ENCODE assay signal across 27 cellular contexts in the genomic region with DNA sequence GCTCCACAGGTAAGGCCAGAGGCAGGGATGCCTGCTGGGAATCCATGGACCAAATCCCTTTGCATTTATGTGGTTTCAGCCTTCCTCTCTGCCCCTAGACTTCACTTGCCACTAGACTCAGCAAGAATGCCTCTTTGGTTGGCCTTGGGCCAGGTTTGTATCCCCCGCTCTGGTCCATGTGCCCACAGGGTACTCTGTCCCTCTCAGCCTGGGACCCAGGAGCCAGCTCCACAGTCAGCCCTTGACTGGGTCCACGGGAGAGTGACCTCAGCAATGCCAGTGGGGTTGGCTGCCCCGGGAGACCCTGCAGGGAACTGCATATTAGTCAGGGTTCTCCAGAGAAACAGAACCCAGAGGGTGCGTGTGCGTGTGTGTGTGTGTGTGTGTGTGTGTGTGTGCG. TPM values are rescaled to one million over a fixed set of nuclear protein-coding genes. Genes with fewer than 3 reads are reported as not detected.
DNase-seq lines count a peak whose midpoint lies in the region; ATAC-seq, FAIRE-seq and TF ChIP-seq lines count a peak whose summit lies in the region.
"Had no signal": no experiment of that assay in that cellular context is flagged by ENCODE, and none has a peak within 500 bp of the region (broad histone marks: within the 10 kb centered on the region; RNA-seq: fewer than 3 reads in every experiment).

No MANE protein-coding gene starts in this region.

- no peak for TF ChIP-seq RAD21 in K562 (CRISPR knock-in tag; conservative IDR thresholded peaks at IDR 0.05 in 1 of 2, IDR thresholded peaks at IDR 0.05 in 1 of 2)

- no peaks in the 10 kb centered on the region for H3K36me3 Mint-ChIP-seq in activated T-cell treated with anti-CD3 and anti-CD28 coated beads, Interleukin-2, amount 50 U/mL, for 4 hours (ENCODE audit: insufficient read depth)
- H3K36me3 Mint-ChIP-seq: CD14-positive monocyte had no signal

- H2BK5ac ChIP-seq in mesenchymal stem cell (ENCODE audit: low read depth, low read length, poor library complexity, severe bottlenecking): no peak overlapping the region

- H3K4me2 ChIP-seq in K562 (ENCODE audit: insufficient read depth, low read length): no peak overlapping the region
- H3K4me2 ChIP-seq in mesenchymal stem cell (ENCODE audit: low read length, poor library complexity, severe bottlenecking): no peak overlapping the region
- H3K4me2 ChIP-seq: A549 had no signal

- H3K27me3 ChIP-seq in left ventricle myocardium inferior (ENCODE audit: low read depth) (no peaks in the 10 kb centered on the region), right cardiac atrium (ENCODE audit: control insufficient read depth, insufficient read depth) (no peaks in the 10 kb centered on the region), K562 (ENCODE audit: control insufficient read depth in 2 of 2, insufficient read depth in 2 of 2, low read length in 2 of 2) (no peaks in the 10 kb centered on the region), mesenchymal stem cell (ENCODE audit: control insufficient read depth in 1 of 2, insufficient read depth in 1 of 2, low read length in 2 of 2) (peaks cover 0 to 4% of the 10 kb centered on the region in 2 experiments)
- H3K27me3 ChIP-seq: BE2C; BLaER1 treated with 17β-estradiol and CSF1 and Interleukin-3, amounts not matched to agents 10 nM and 100 nM had no signal

- H3K14ac ChIP-seq in mesenchymal stem cell (ENCODE audit: low read length in 2 of 2): no peak overlapping the region

- H3K4me3 Mint-ChIP-seq in activated T-cell treated with anti-CD3 and anti-CD28 coated beads, Interleukin-2, amount 50 U/mL, for 4 hours: no peak overlapping the region
- H3K4me3 Mint-ChIP-seq: CD14-positive monocyte; CD4-positive, alpha-beta T cell; CD8-positive, alpha-beta memory T cell had no signal

- DNase-seq in Right ventricle myocardium inferior (ENCODE audit: missing footprints) (peak; percentile 11), left ventricle myocardium inferior (no peak), right cardiac atrium (peak in 2 of 3 donors; percentile 6 to 21), left cardiac atrium (no peak), K562 (ENCODE audit: extremely low read depth in 1 of 4, low spot score in 3 of 4) (no peak), mesenchymal stem cell (no peak)
- no peak for DNase-seq in activated T-cell treated with anti-CD3 and anti-CD28 coated beads, Interleukin-2, amount 50 U/mL, for 4 hours
- DNase-seq: 8988T; ACHN; AML-193; BE2C; CD4-positive, alpha-beta T cell; CD8-positive, alpha-beta memory T cell; DMS 273 treated with DMSO at 0.1 percent for 48 hours; DMS79; EL; GDM1; GOT3 had no signal

- peak overlapping the region; percentile 31 for H2BK15ac ChIP-seq in mesenchymal stem cell (ENCODE audit: low read depth, poor library complexity, severe bottlenecking)

- no peak overlapping the region for H3K4ac ChIP-seq in mesenchymal stem cell (ENCODE audit: low read depth in 1 of 2, low read length in 2 of 2)

- TF ChIP-seq EP300 in K562 (IDR thresholded peaks at IDR 0.05; ENCODE audit: low read length): no peak

- no peaks in the 10 kb centered on the region for H3K36me3 ChIP-seq in left ventricle myocardium inferior
- no peaks in the 10 kb centered on the region for H3K36me3 ChIP-seq in K562 (ENCODE audit: control insufficient read depth, insufficient read depth, low read length)
- H3K36me3 ChIP-seq in mesenchymal stem cell (ENCODE audit: control insufficient read depth in 1 of 2, insufficient read depth in 2 of 2, low read depth in 1 of 2, low read length in 2 of 2): no peaks in the 10 kb centered on the region
- H3K36me3 ChIP-seq: BE2C; BLaER1 treated with 17β-estradiol and CSF1 and Interleukin-3, amounts not matched to agents 10 nM and 100 nM; HAP-1 had no signal

- H3K9ac ChIP-seq in K562 (ENCODE audit: insufficient read depth in 1 of 2, low read depth in 2 of 2, low read length in 2 of 2): peak overlapping the region in 1 of 2 experiments; percentile 64; a peak in 2 of 4 replicates
- H3K9ac ChIP-seq in mesenchymal stem cell (ENCODE audit: low read length): no peak overlapping the region
- H3K9ac ChIP-seq: BLaER1 treated with 17β-estradiol and CSF1 and Interleukin-3, amounts not matched to agents 10 nM and 100 nM had no signal

- peak overlapping the region in 1 of 2 experiments; percentile 16 for H3K18ac ChIP-seq in mesenchymal stem cell (ENCODE audit: low read depth in 1 of 2, low read length in 2 of 2)

- ATAC-seq in Right ventricle myocardium inferior (no peak), right cardiac atrium (no peak), left cardiac atrium (no peak), K562 (no peak), GM21381 (IDR thresholded peaks at IDR 0.05; ENCODE audit: unreplicated experiment) (no peak)
- ATAC-seq in activated T-cell treated with anti-CD3 and anti-CD28 coated beads, Interleukin-2, amount 50 U/mL, for 4 hours: no peak
- ATAC-seq: A549 had no signal

- POLR2A ChIA-PET in K562 (lab: Yijun Ruan, JAX): interaction anchor here (1.0 kb wide), 1 partner anchor 9 kb away, joined by 8 read pairs; no protein-coding TSS in a partner anchor

- no peak for FAIRE-seq in K562 (lab: Jason Lieb, UNC)
- FAIRE-seq: A549, D721Med, GM12891, GM18507, H54 had no signal

- in situ Hi-C loops in K562 (cut with MboI): no loop called here

- 86% methylated on average over 6 of the region's 6 CpGs for WGBS in right cardiac atrium
- 64% methylated on average over 5 of the region's 6 CpGs for WGBS in K562 (ENCODE audit: insufficient coverage, low coverage, missing lambda C conversion rate)
- WGBS in mesenchymal stem cell: 80% methylated on average over 6 of the region's 6 CpGs

- H3K4me1 ChIP-seq in left ventricle myocardium inferior (peaks cover 31% of the 10 kb centered on the region), right cardiac atrium (ENCODE audit: control insufficient read depth, insufficient read depth, low read length) (peaks cover 7% of the 10 kb centered on the region), K562 (replicated peaks in 1 of 2; ENCODE audit: control insufficient read depth in 2 of 2, insufficient read depth in 2 of 2, low read length in 2 of 2) (peaks cover 24 to 28% of the 10 kb centered on the region in 2 experiments), mesenchymal stem cell (ENCODE audit: control insufficient read depth, insufficient read depth, low read depth, low read length) (peaks cover 15% of the 10 kb centered on the region)
- H3K4me1 ChIP-seq: HAP-1 had no signal

- H3K9me1 ChIP-seq in K562 (ENCODE audit: control insufficient read depth, insufficient read depth, low read length): peaks cover 4% of the 10 kb centered on the region

- intact Hi-C loops in Right ventricle myocardium inferior (cut with DNase I): no loop called here
- intact Hi-C loops in left ventricle myocardium inferior (cut with micrococcal nuclease): no loop called here
- intact Hi-C loops in right cardiac atrium (cut with DNase I): no loop called here
- intact Hi-C loops in left cardiac atrium (cut with DNase I): no loop called here
- intact Hi-C loops in K562 (cut with micrococcal nuclease): no loop called here

- peak overlapping the region; percentile 2 for H4K91ac ChIP-seq in mesenchymal stem cell (ENCODE audit: low read length)

- peaks cover 21% of the 10 kb centered on the region for H3K27me3 Mint-ChIP-seq in activated T-cell treated with anti-CD3 and anti-CD28 coated beads, Interleukin-2, amount 50 U/mL, for 4 hours (ENCODE audit: low read depth)

- H2AFZ ChIP-seq in K562 (ENCODE audit: low read depth, low read length): no peak overlapping the region
- H2AFZ ChIP-seq in mesenchymal stem cell (ENCODE audit: low read depth, low read length): no peak overlapping the region

- H3K27ac ChIP-seq in left ventricle myocardium inferior (replicated peaks) (no peak overlapping the region), right cardiac atrium (ENCODE audit: low read length) (no peak overlapping the region), K562 (ENCODE audit: extremely low read depth, low read depth, low read length) (no peak overlapping the region), mesenchymal stem cell (ENCODE audit: low read length, poor library complexity, severe bottlenecking) (no peak overlapping the region)
- H3K27ac ChIP-seq: A549; BLaER1 treated with 17β-estradiol and CSF1 and Interleukin-3, amounts not matched to agents 10 nM and 100 nM had no signal

- no peak for TF ChIP-seq POLR2A in K562 (conservative IDR thresholded peaks at IDR 0.05)

- CTCF ChIA-PET in K562 (lab: Yijun Ruan, JAX; ENCODE audit: low intra/inter-chr PET ratio): no interaction called here

- H3K4me3 ChIP-seq in left ventricle myocardium inferior (no peak overlapping the region), right cardiac atrium (ENCODE audit: low read length) (no peak overlapping the region), K562 (no peak overlapping the region), mesenchymal stem cell (ENCODE audit: insufficient read depth in 1 of 2, low read depth in 1 of 2, low read length in 2 of 2) (no peak overlapping the region)
- H3K4me3 ChIP-seq: A549; BLaER1 treated with 17β-estradiol and CSF1 and Interleukin-3, amounts not matched to agents 10 nM and 100 nM; HAP-1 had no signal

- no peak overlapping the region for H2BK120ac ChIP-seq in mesenchymal stem cell (ENCODE audit: low read depth, low read length)

- H3K23ac ChIP-seq in mesenchymal stem cell (ENCODE audit: low read length in 2 of 2): no peak overlapping the region

- no TSS peak for BruUV-seq in K562 (replicated peaks; lab: Mats Ljungman, UMichigan)

- H2AK5ac ChIP-seq in mesenchymal stem cell (ENCODE audit: low read length, severe bottlenecking): no peak overlapping the region

- H3K4me1 Mint-ChIP-seq in activated T-cell treated with anti-CD3 and anti-CD28 coated beads, Interleukin-2, amount 50 U/mL, for 4 hours (ENCODE audit: low read depth): no peaks in the 10 kb centered on the region
- H3K4me1 Mint-ChIP-seq: CD8-positive, alpha-beta memory T cell had no signal

- no peaks in the 10 kb centered on the region for H4K20me1 ChIP-seq in K562 (replicated peaks; ENCODE audit: control insufficient read depth, insufficient read depth, low read length)

- TF ChIP-seq CTCF in left ventricle myocardium inferior (IDR thresholded peaks at IDR 0.05; ENCODE audit: borderline replicate concordance): no peak
- TF ChIP-seq CTCF in K562 (IDR thresholded peaks at IDR 0.05 in 2 of 3, conservative IDR thresholded peaks at IDR 0.05 in 1 of 3; ENCODE audit: insufficient read depth in 2 of 3, low read depth in 1 of 3, low read length in 3 of 3): no peak

- peaks cover 12% of the 10 kb centered on the region for H3K9me3 Mint-ChIP-seq in activated T-cell treated with anti-CD3 and anti-CD28 coated beads, Interleukin-2, amount 50 U/mL, for 4 hours

- H3K79me2 ChIP-seq in K562 (ENCODE audit: control insufficient read depth, insufficient read depth, low read length): no peaks in the 10 kb centered on the region

- H4K8ac ChIP-seq in mesenchymal stem cell (ENCODE audit: low read length): no peak overlapping the region

- peaks cover 19% of the 10 kb centered on the region for H3K9me3 ChIP-seq in left ventricle myocardium inferior (replicated peaks)
- H3K9me3 ChIP-seq in right cardiac atrium (ENCODE audit: control insufficient read depth, low read length): no peaks in the 10 kb centered on the region
- H3K9me3 ChIP-seq in K562 (replicated peaks; ENCODE audit: control insufficient read depth, insufficient read depth, low read depth, low read length): no peaks in the 10 kb centered on the region
- H3K9me3 ChIP-seq in mesenchymal stem cell (ENCODE audit: control insufficient read depth, low read length): peaks cover 3% of the 10 kb centered on the region
- H3K9me3 ChIP-seq: A549, BE2C, HAP-1 had no signal

- peak overlapping the region in 1 of 2 experiments; percentile 45 for H2BK12ac ChIP-seq in mesenchymal stem cell (ENCODE audit: low read length in 2 of 2)

- no peaks in the 10 kb centered on the region for H3K79me1 ChIP-seq in mesenchymal stem cell (replicated peaks; ENCODE audit: low read length, poor library complexity, severe bottlenecking)

RNA-seq across cellular contexts. Expression of a gene that starts 28.3 kb away (rescaled TPM):
- total RNA-seq in Right ventricle myocardium inferior (0.08 TPM), left ventricle myocardium inferior (0.38 TPM), right cardiac atrium (under 1 TPM in 2 of 4 donors, not detected in 2; 0.14 to 0.17 TPM), left cardiac atrium (under 1 TPM in 1 of 2 donors, not detected in 1; 0.06 TPM), K562 (2014; rRNA removed) (not detected in 2 replicates), K562 (2014; rRNA removed; fragmentation: Illumina TruSeq; extraction: Trizol) (not detected in 2 replicates), K562 (2015; rRNA removed; fragmentation: Illumina TruSeq; extraction: Trizol) (not detected in 2 replicates), K562 (2021) (not detected in 2 replicates)
- polyA plus RNA-seq in right cardiac atrium (0.16 TPM), K562 (2011; rRNA removed) (not detected in 2 replicates), K562 (2014; fragmentation: Illumina TruSeq; extraction: Trizol) (not detected in 2 replicates), K562 (2014; fragmentation: Nextera tagmentation; extraction: Ambion mirVana) (not detected), K562 (2014; rRNA removed) (not detected in 2 replicates)
- not detected in 2 replicates for total RNA-seq in K562 (2011; cell fraction: chromatin; rRNA removed; ENCODE audit: low replicate concordance)
- not detected in 2 replicates for total RNA-seq in K562 (2011; cell fraction: nucleolus; rRNA removed)
- not detected in 2 replicates for total RNA-seq in K562 (2011; cell fraction: nucleoplasm; rRNA removed)
- not detected in 2 replicates for polyA plus RNA-seq in K562 (2011; cell fraction: cytosol; rRNA removed)
- not detected in 2 replicates for polyA plus RNA-seq in K562 (2011; cell fraction: nucleus; rRNA removed)
- not detected in 2 replicates for polyA plus RNA-seq in K562 (2012)
- polyA minus RNA-seq in K562 (2011; rRNA and poly(A)+ RNA removed): not detected in 2 replicates
- polyA minus RNA-seq in K562 (2011; cell fraction: cytosol; rRNA and poly(A)+ RNA removed): not detected in 2 replicates
- polyA minus RNA-seq in K562 (2011; cell fraction: nucleus; rRNA and poly(A)+ RNA removed): not detected in 2 replicates
- polyA plus RNA-seq in mesenchymal stem cell (2013, experiment 1 of 2): not detected
- polyA plus RNA-seq in mesenchymal stem cell (2013, experiment 2 of 2): not detected
- not detected for total RNA-seq in activated T-cell treated with anti-CD3 and anti-CD28 coated beads, Interleukin-2, amount 50 U/mL, for 4 hours
- total RNA-seq: CD4-positive, alpha-beta T cell; CD8-positive, alpha-beta memory T cell had no signal
- polyA plus RNA-seq: CD14-positive monocyte; CD8-positive, alpha-beta memory T cell had no signal

Comparison
In these comparisons a context has a peak if more than half of its experiments do, and no peak if none do; other contexts are left out.
1. DNase-seq: peak in Right ventricle myocardium inferior (single experiment) and right cardiac atrium (2 of 3); none in left ventricle myocardium inferior (single experiment), left cardiac atrium (single experiment), K562 (0 of 4), mesenchymal stem cell (single experiment) and activated T-cell treated with anti-CD3 and anti-CD28 coated beads, Interleukin-2, amount 50 U/mL, for 4 hours (single experiment).